Comparison of ENCODE assay signal across 1 cellular context in the genomic region with DNA sequence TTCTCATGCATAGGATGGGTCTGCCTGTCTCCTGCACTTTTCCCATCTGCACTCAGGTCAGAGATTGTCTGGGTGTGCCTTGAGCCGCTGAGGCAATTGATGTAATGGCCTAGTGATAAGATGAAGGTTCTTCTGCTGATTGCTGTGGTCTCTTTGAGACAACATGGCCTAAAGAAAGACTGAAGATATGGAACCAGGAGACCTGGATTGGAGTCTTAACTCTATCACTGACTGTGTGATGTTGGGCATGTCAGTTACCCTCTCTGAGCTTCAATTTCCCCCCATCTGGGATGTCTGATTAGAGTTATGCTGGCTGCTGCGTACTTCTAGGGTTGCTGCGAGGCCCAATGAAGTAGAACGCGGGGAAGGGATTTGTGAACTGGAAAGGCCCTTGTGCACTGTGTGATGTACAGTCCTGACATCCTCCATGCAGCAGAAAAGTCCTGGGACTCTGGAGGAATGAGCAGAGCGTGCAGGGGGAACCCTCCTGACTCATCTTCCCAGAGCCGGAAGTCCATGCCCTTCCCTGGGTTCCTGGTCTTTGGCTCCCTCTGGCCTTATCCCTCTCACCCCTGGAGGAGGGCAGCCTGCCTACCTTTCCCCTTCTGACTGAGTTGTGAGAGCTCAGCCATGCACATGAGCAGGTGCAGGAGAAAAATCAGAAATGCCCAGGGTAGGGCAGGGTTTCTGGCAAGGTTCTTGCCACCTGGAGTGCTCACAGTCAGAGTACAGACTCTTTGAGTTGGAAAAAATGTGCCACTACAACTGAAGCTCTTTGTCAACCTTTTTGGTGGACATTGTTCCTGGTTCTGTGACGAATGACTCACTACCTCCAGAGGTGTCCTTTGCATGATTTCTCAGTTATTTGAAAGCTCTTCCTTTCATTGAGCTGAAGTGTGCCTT.
A peak's percentile ranks its signal among the peaks of the same experiment; 100 is the strongest.
TF ChIP-seq lines count a peak whose summit lies in the region.

No MANE protein-coding gene starts in this region.

TF ChIP-seq in WTC11, 78 proteins besides CTCF, POLR2A, EP300 and RAD21 (continued from another document):
- TF ChIP-seq, protein P1, sequence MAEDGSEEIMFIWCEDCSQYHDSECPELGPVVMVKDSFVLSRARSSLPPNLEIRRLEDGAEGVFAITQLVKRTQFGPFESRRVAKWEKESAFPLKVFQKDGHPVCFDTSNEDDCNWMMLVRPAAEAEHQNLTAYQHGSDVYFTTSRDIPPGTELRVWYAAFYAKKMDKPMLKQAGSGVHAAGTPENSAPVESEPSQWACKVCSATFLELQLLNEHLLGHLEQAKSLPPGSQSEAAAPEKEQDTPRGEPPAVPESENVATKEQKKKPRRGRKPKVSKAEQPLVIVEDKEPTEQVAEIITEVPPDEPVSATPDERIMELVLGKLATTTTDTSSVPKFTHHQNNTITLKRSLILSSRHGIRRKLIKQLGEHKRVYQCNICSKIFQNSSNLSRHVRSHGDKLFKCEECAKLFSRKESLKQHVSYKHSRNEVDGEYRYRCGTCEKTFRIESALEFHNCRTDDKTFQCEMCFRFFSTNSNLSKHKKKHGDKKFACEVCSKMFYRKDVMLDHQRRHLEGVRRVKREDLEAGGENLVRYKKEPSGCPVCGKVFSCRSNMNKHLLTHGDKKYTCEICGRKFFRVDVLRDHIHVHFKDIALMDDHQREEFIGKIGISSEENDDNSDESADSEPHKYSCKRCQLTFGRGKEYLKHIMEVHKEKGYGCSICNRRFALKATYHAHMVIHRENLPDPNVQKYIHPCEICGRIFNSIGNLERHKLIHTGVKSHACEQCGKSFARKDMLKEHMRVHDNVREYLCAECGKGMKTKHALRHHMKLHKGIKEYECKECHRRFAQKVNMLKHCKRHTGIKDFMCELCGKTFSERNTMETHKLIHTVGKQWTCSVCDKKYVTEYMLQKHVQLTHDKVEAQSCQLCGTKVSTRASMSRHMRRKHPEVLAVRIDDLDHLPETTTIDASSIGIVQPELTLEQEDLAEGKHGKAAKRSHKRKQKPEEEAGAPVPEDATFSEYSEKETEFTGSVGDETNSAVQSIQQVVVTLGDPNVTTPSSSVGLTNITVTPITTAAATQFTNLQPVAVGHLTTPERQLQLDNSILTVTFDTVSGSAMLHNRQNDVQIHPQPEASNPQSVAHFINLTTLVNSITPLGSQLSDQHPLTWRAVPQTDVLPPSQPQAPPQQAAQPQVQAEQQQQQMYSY (CRISPR knock-in tag; IDR thresholded peaks at IDR 0.05): peak; percentile 91
